Comparison of ENCODE assay signal across 30 cellular contexts in genomic region chr2:139354518-139354917, GRCh38.
"Had no signal": no experiment of that assay in that cellular context is flagged by ENCODE, and none has a peak within 500 bp of the region (broad histone marks: within the 10 kb centered on the region; RNA-seq: fewer than 3 reads in every experiment).

No MANE protein-coding gene starts in this region.

- H3K27me3 ChIP-seq: colonic mucosa, esophagus muscularis mucosa, foreskin keratinocyte, gastroesophageal sphincter, heart right ventricle, ovary, right lobe of liver, suprapubic skin, thyroid gland, vagina had no signal

- H3K4me3 ChIP-seq: colonic mucosa, esophagus muscularis mucosa, gastroesophageal sphincter, heart right ventricle, lung, ovary, psoas muscle, right lobe of liver, suprapubic skin, thyroid gland, vagina had no signal

- ATAC-seq: foreskin keratinocyte; gastroesophageal sphincter; heart right ventricle; left lobe of liver; natural killer cell; psoas muscle; right lobe of liver; stimulated activated naive CD8-positive, alpha-beta T cell treated with anti-CD3 and anti-CD28 coated beads, Interleukin-15, amount 100 ng/mL, for 72 hours had no signal

- H3K27ac ChIP-seq: colonic mucosa, esophagus muscularis mucosa, foreskin keratinocyte, gastroesophageal sphincter, heart right ventricle, ovary, psoas muscle, right lobe of liver, suprapubic skin, thyroid gland, vagina had no signal

- H3K4me1 ChIP-seq: colonic mucosa, esophagus muscularis mucosa, foreskin keratinocyte, gastroesophageal sphincter, heart right ventricle, psoas muscle, right lobe of liver, suprapubic skin, thyroid gland, vagina had no signal

- H3K36me3 ChIP-seq: colonic mucosa, esophagus muscularis mucosa, gastroesophageal sphincter, heart right ventricle, ovary, right lobe of liver, suprapubic skin, thyroid gland, vagina had no signal

- H3K9me3 ChIP-seq: colonic mucosa, esophagus muscularis mucosa, ovary, psoas muscle, right lobe of liver, suprapubic skin, thyroid gland, vagina had no signal

- DNase-seq: colonic mucosa; effector CD8-positive, alpha-beta T cell; glutamatergic neuron; heart right ventricle; hippocampal formation; islet precursor cell; kidney glomerular epithelial cell; natural killer cell; occipital lobe; ovary; posterior cingulate gyrus; psoas muscle; retina; right lobe of liver; small intestine; stimulated activated CD4-positive, alpha-beta T cell treated with anti-CD3 and anti-CD28 coated beads, Interleukin-12 subunit alpha, Interleukin-12 subunit beta, amount 100 ng/mL, for 4 hours; stimulated activated CD4-positive, alpha-beta T cell treated with anti-CD3 and anti-CD28 coated beads, Interleukin-1b, Interleukin-23, amount 100 ng/mL, for 48 hours; stimulated activated CD4-positive, alpha-beta T cell treated with anti-CD3 and anti-CD28 coated beads, Interleukin-4, amount 100 ng/mL, for 1 hour; stimulated activated CD8-positive, alpha-beta memory T cell treated with anti-CD3 and anti-CD28 coated beads, Interleukin-4, amount 100 ng/mL, for 48 hours; stimulated activated naive CD4-positive, alpha-beta T cell; stimulated activated naive CD8-positive, alpha-beta T cell treated with anti-CD3 and anti-CD28 coated beads, Interleukin-15, amount 100 ng/mL, for 72 hours; thyroid gland; trophoblast cell had no signal
